In the genomic region with DNA sequence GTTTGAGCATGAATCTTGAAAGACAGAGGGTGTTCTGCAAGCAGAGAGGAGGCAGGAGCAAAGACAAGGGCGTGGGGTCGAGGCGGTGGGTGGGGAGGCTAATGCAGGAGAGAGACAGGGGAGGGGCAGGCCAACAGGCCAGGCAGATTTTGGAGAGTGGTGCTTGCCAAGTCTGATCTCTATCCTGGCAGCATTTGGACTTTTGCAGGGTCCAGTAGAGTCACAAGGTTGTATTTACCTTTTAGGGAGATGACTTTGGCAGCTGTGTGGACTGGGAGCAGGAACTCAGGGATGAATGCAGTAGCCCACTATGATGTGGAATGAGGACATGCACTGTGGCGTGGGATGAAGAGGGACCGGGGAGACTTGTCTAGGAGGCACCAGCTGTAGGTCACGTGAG, we compare ENCODE assay signal across 22 cellular contexts. TPM values are rescaled to one million over a fixed set of nuclear protein-coding genes. Genes with fewer than 3 reads are reported as not detected.
DNase-seq lines count a peak whose midpoint lies in the region; ATAC-seq and TF ChIP-seq lines count a peak whose summit lies in the region.
"Had no signal": no experiment of that assay in that cellular context is flagged by ENCODE, and none has a peak within 500 bp of the region (broad histone marks: within the 10 kb centered on the region; RNA-seq: fewer than 3 reads in every experiment).

No MANE protein-coding gene starts in this region.

- H3K4me3 Mint-ChIP-seq in chondrocyte (ENCODE audit: unreplicated experiment): no peak overlapping the region

- H3K27ac ChIP-seq in right lobe of liver: no peak overlapping the region
- no peak overlapping the region for H3K27ac ChIP-seq in tibial artery
- H3K27ac ChIP-seq: GM23248, HL-60, SJCRH30 had no signal

- no peaks in the 10 kb centered on the region for H3K4me1 ChIP-seq in right lobe of liver
- peaks cover 0 to 5% (median 0%) of the 10 kb centered on the region in 4 donors for H3K4me1 ChIP-seq in tibial artery
- H3K4me1 ChIP-seq: SJCRH30 had no signal

- H3K9me3 Mint-ChIP-seq in chondrocyte (ENCODE audit: low read depth): no peaks in the 10 kb centered on the region
- H3K9me3 Mint-ChIP-seq: CD4-positive, alpha-beta memory T cell had no signal

- TF ChIP-seq POLR2A in right lobe of liver (IDR thresholded peaks at IDR 0.05): no peak

- H3K27ac Mint-ChIP-seq in chondrocyte (ENCODE audit: unreplicated experiment): peak overlapping the region; percentile 27

- DNase-seq in left ventricle myocardium superior: no peak
- DNase-seq in cardiac septum (ENCODE audit: low spot score): no peak
- DNase-seq in chondrocyte (ENCODE audit: low spot score): no peak
- DNase-seq in right lobe of liver: no peak
- DNase-seq in RKO (ENCODE audit: low spot score): no peak
- DNase-seq in tibial artery: no peak
- DNase-seq: CD4-positive, alpha-beta memory T cell; DND-41; GM23248; KBM-7; NCI-H1092; NCI-H1436; NCI-H1930; NCI-H226; NCI-H510A treated with DMSO at 0.1 percent for 48 hours; NCI-H748 treated with DMSO at 0.1 percent for 48 hours; NK-92 treated with Interleukin-12 subunit alpha and Interleukin-12 subunit beta, amount 100 ng/mL, for 24 hours; SJCRH30 had no signal

- H3K4me3 ChIP-seq in right lobe of liver (no peak overlapping the region), tibial artery (no peak overlapping the region)
- H3K4me3 ChIP-seq: GM12878, GM23248, HAP-1, SJCRH30 had no signal

- no peaks in the 10 kb centered on the region for H3K9me3 ChIP-seq in right lobe of liver
- no peaks in the 10 kb centered on the region for H3K9me3 ChIP-seq in tibial artery
- H3K9me3 ChIP-seq: HAP-1, SJCRH30 had no signal

- H3K36me3 Mint-ChIP-seq in chondrocyte (ENCODE audit: low read depth): peaks cover 27% of the 10 kb centered on the region

- no peaks in the 10 kb centered on the region for H3K27me3 Mint-ChIP-seq in chondrocyte (ENCODE audit: low read depth)
- H3K27me3 Mint-ChIP-seq: CD4-positive, alpha-beta memory T cell had no signal

- ATAC-seq in left ventricle myocardium superior (peak; percentile 40), right lobe of liver (peak in 3 of 4 donors; percentile 10 to 62 (median 39)), HG03095 (IDR thresholded peaks at IDR 0.05; ENCODE audit: unreplicated experiment) (no peak)
- ATAC-seq: GM12878 had no signal

- no peak for TF ChIP-seq CTCF in chondrocyte (IDR thresholded peaks at IDR 0.05)
- no peak for TF ChIP-seq CTCF in right lobe of liver (IDR thresholded peaks at IDR 0.05)
- TF ChIP-seq CTCF in tibial artery (IDR thresholded peaks at IDR 0.05): no peak

- intact Hi-C loops in left ventricle myocardium superior (cut with micrococcal nuclease): no loop called here
- intact Hi-C loops in cardiac septum (cut with DNase I): no loop called here
- intact Hi-C loops in right lobe of liver (cut with DNase I): no loop called here
- intact Hi-C loops in tibial artery (cut with DNase I; ENCODE audit: low total_unique reads): no loop called here

- 94% methylated on average over 6 of the region's 6 CpGs for WGBS in right lobe of liver (ENCODE audit: insufficient coverage, low coverage, low lambda C conversion rate, missing lambda C conversion rate)

- H3K27me3 ChIP-seq in right lobe of liver (no peaks in the 10 kb centered on the region), tibial artery (no peaks in the 10 kb centered on the region)
- H3K27me3 ChIP-seq: SJCRH30 had no signal

- peaks cover 4% of the 10 kb centered on the region for H3K4me1 Mint-ChIP-seq in chondrocyte (ENCODE audit: low read depth)

- H3K36me3 ChIP-seq in right lobe of liver: peaks cover 0 to 29% (median 10%) of the 10 kb centered on the region in 4 donors
- peaks cover 23 to 73% (median 35%) of the 10 kb centered on the region in 3 donors for H3K36me3 ChIP-seq in tibial artery

RNA-seq across cellular contexts. Expression of gene CEP192, which starts 15.7 kb away (rescaled TPM):
- total RNA-seq in left ventricle myocardium superior (26.7 TPM), cardiac septum (28.5 TPM), chondrocyte (14.7 to 22.9 TPM (median 16.8 TPM) in 3 replicates), right lobe of liver (1 to 10 TPM; 7.5 to 9.1 (median 8.3) TPM)

RNA-seq across cellular contexts. Expression of gene SEH1L, which starts 27.7 kb away (rescaled TPM):
- 17.3 TPM for total RNA-seq in left ventricle myocardium superior
- 21.0 TPM for total RNA-seq in cardiac septum
- 34.1 to 37.5 TPM (median 36.3 TPM) in 3 replicates for total RNA-seq in chondrocyte
- total RNA-seq in right lobe of liver: 10 to 100 TPM; 14.6 to 30.3 (median 20.9) TPM
